ENCODE assay signal across 2 cellular contexts in the genomic region with DNA sequence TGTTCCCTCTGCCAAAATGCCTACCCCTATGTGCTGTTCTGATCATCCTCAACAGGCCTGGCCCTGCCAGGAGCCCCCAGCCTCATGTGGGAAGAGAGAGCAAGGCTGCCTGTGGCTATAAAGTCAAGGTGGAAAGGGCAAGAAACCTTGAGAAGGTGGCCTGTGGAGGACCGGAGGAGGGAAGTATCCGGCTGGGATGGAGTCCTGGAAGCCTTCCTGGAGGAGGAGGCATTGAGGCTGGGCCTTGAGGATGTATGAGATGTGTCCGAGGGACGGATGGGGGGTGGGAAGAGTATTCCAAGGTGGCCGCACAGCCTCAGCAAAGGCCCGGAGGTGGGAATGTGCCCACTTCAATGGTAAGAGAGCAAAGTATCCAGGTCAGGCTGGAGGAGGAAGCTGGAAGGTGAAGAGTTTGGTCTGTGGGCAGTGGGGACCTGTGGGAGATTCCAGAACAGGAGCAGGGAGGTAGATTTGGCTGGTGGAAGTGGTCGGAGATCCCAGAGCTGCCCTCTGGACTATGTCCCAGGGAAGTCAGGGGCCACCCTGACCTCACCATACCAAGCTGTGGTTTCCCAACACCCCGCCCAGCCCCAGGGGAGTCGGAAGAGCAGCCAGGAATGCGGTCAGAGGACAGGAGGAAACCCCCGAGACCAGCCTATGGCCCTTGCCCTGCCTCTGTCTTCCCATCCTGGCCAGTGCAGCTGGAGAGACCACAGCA.
A peak's percentile ranks its signal among the peaks of the same experiment; 100 is the strongest.
TF ChIP-seq lines count a peak whose summit lies in the region.

No MANE protein-coding gene starts in this region.

TF ChIP-seq in K562, 482 proteins besides CTCF, POLR2A, EP300 and RAD21:
- TF ChIP-seq KDM4B (IDR thresholded peaks at IDR 0.05; ENCODE audit: borderline replicate concordance in 2 of 2, low read depth in 1 of 2) (no peak), SMARCA5 (IDR thresholded peaks at IDR 0.05) (peak; percentile 73), PTBP1 (IDR thresholded peaks at IDR 0.05; ENCODE audit: low read depth, low read length) (peak; percentile 72; the same call in 1 of the 2 replicates), CHD4 (IDR thresholded peaks at IDR 0.05; ENCODE audit: insufficient read depth, insufficient replicate concordance, low read depth, low read length, poor library complexity, severe bottlenecking) (no peak), CEBPB (tag; IDR thresholded peaks at IDR 0.05) (no peak), ZNF436 (CRISPR knock-in tag; IDR thresholded peaks at IDR 0.05) (peak; percentile 69; the same call in 1 of the 2 replicates), RBM25 (IDR thresholded peaks at IDR 0.05; ENCODE audit: low read depth, low read length, severe bottlenecking) (peak; percentile 47), ZFP36 (IDR thresholded peaks at IDR 0.05; ENCODE audit: low read depth, low read length, partially characterized antibody) (peak; percentile 99), CBX1 (IDR thresholded peaks at IDR 0.05; ENCODE audit: low read depth) (0 out of 2 replicates have a peak, but pooled peaks have one; percentile 26), MCM2 (IDR thresholded peaks at IDR 0.05; ENCODE audit: low read depth) (no peak), BCOR (IDR thresholded peaks at IDR 0.05) (peak; percentile 73), GTF2A2 (tag; IDR thresholded peaks at IDR 0.05) (no peak), KDM1A (IDR thresholded peaks at IDR 0.05) (peak in 1 of 2 experiments; percentile 40; a peak in 1 of 4 replicates), ZSCAN29 (IDR thresholded peaks at IDR 0.05) (no peak)
- TF ChIP-seq, protein P1, sequence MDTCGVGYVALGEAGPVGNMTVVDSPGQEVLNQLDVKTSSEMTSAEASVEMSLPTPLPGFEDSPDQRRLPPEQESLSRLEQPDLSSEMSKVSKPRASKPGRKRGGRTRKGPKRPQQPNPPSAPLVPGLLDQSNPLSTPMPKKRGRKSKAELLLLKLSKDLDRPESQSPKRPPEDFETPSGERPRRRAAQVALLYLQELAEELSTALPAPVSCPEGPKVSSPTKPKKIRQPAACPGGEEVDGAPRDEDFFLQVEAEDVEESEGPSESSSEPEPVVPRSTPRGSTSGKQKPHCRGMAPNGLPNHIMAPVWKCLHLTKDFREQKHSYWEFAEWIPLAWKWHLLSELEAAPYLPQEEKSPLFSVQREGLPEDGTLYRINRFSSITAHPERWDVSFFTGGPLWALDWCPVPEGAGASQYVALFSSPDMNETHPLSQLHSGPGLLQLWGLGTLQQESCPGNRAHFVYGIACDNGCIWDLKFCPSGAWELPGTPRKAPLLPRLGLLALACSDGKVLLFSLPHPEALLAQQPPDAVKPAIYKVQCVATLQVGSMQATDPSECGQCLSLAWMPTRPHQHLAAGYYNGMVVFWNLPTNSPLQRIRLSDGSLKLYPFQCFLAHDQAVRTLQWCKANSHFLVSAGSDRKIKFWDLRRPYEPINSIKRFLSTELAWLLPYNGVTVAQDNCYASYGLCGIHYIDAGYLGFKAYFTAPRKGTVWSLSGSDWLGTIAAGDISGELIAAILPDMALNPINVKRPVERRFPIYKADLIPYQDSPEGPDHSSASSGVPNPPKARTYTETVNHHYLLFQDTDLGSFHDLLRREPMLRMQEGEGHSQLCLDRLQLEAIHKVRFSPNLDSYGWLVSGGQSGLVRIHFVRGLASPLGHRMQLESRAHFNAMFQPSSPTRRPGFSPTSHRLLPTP (IDR thresholded peaks at IDR 0.05; ENCODE audit: borderline replicate concordance, extremely low read depth, insufficient read length) = peak; percentile 40
- TF ChIP-seq, protein P2, sequence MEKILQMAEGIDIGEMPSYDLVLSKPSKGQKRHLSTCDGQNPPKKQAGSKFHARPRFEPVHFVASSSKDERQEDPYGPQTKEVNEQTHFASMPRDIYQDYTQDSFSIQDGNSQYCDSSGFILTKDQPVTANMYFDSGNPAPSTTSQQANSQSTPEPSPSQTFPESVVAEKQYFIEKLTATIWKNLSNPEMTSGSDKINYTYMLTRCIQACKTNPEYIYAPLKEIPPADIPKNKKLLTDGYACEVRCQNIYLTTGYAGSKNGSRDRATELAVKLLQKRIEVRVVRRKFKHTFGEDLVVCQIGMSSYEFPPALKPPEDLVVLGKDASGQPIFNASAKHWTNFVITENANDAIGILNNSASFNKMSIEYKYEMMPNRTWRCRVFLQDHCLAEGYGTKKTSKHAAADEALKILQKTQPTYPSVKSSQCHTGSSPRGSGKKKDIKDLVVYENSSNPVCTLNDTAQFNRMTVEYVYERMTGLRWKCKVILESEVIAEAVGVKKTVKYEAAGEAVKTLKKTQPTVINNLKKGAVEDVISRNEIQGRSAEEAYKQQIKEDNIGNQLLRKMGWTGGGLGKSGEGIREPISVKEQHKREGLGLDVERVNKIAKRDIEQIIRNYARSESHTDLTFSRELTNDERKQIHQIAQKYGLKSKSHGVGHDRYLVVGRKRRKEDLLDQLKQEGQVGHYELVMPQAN (IDR thresholded peaks at IDR 0.05; ENCODE audit: borderline replicate concordance) = no peak
- TF ChIP-seq, protein P3, sequence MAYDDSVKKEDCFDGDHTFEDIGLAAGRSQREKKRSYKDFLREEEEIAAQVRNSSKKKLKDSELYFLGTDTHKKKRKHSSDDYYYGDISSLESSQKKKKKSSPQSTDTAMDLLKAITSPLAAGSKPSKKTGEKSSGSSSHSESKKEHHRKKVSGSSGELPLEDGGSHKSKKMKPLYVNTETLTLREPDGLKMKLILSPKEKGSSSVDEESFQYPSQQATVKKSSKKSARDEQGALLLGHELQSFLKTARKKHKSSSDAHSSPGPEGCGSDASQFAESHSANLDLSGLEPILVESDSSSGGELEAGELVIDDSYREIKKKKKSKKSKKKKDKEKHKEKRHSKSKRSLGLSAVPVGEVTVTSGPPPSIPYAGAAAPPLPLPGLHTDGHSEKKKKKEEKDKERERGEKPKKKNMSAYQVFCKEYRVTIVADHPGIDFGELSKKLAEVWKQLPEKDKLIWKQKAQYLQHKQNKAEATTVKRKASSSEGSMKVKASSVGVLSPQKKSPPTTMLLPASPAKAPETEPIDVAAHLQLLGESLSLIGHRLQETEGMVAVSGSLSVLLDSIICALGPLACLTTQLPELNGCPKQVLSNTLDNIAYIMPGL (CRISPR knock-in tag; IDR thresholded peaks at IDR 0.05) = no peak

TF ChIP-seq in GM23338, 12 proteins besides CTCF, POLR2A, EP300 and RAD21:
- TF ChIP-seq CREB1 (CRISPR knock-in tag; IDR thresholded peaks at IDR 0.05; ENCODE audit: low read depth) = no peak
- TF ChIP-seq, protein P4, sequence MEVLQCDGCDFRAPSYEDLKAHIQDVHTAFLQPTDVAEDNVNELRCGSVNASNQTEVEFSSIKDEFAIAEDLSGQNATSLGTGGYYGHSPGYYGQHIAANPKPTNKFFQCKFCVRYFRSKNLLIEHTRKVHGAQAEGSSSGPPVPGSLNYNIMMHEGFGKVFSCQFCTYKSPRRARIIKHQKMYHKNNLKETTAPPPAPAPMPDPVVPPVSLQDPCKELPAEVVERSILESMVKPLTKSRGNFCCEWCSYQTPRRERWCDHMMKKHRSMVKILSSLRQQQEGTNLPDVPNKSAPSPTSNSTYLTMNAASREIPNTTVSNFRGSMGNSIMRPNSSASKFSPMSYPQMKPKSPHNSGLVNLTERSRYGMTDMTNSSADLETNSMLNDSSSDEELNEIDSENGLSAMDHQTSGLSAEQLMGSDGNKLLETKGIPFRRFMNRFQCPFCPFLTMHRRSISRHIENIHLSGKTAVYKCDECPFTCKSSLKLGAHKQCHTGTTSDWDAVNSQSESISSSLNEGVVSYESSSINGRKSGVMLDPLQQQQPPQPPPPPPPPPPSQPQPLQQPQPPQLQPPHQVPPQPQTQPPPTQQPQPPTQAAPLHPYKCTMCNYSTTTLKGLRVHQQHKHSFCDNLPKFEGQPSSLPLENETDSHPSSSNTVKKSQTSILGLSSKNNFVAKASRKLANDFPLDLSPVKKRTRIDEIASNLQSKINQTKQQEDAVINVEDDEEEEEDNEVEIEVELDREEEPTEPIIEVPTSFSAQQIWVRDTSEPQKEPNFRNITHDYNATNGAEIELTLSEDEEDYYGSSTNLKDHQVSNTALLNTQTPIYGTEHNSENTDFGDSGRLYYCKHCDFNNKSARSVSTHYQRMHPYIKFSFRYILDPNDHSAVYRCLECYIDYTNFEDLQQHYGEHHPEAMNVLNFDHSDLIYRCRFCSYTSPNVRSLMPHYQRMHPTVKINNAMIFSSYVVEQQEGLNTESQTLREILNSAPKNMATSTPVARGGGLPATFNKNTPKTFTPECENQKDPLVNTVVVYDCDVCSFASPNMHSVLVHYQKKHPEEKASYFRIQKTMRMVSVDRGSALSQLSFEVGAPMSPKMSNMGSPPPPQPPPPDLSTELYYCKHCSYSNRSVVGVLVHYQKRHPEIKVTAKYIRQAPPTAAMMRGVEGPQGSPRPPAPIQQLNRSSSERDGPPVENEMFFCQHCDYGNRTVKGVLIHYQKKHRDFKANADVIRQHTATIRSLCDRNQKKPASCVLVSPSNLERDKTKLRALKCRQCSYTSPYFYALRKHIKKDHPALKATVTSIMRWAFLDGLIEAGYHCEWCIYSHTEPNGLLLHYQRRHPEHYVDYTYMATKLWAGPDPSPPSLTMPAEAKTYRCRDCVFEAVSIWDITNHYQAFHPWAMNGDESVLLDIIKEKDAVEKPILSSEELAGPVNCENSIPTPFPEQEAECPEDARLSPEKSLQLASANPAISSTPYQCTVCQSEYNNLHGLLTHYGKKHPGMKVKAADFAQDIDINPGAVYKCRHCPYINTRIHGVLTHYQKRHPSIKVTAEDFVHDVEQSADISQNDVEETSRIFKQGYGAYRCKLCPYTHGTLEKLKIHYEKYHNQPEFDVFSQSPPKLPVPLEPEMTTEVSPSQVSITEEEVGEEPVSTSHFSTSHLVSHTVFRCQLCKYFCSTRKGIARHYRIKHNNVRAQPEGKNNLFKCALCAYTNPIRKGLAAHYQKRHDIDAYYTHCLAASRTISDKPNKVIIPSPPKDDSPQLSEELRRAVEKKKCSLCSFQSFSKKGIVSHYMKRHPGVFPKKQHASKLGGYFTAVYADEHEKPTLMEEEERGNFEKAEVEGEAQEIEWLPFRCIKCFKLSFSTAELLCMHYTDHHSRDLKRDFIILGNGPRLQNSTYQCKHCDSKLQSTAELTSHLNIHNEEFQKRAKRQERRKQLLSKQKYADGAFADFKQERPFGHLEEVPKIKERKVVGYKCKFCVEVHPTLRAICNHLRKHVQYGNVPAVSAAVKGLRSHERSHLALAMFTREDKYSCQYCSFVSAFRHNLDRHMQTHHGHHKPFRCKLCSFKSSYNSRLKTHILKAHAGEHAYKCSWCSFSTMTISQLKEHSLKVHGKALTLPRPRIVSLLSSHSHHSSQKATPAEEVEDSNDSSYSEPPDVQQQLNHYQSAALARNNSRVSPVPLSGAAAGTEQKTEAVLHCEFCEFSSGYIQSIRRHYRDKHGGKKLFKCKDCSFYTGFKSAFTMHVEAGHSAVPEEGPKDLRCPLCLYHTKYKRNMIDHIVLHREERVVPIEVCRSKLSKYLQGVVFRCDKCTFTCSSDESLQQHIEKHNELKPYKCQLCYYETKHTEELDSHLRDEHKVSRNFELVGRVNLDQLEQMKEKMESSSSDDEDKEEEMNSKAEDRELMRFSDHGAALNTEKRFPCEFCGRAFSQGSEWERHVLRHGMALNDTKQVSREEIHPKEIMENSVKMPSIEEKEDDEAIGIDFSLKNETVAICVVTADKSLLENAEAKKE (CRISPR knock-in tag; IDR thresholded peaks at IDR 0.05) = no peak
- TF ChIP-seq, protein P5, sequence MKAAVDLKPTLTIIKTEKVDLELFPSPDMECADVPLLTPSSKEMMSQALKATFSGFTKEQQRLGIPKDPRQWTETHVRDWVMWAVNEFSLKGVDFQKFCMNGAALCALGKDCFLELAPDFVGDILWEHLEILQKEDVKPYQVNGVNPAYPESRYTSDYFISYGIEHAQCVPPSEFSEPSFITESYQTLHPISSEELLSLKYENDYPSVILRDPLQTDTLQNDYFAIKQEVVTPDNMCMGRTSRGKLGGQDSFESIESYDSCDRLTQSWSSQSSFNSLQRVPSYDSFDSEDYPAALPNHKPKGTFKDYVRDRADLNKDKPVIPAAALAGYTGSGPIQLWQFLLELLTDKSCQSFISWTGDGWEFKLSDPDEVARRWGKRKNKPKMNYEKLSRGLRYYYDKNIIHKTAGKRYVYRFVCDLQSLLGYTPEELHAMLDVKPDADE (IDR thresholded peaks at IDR 0.05) = no peak
- TF ChIP-seq JUNB (IDR thresholded peaks at IDR 0.05; ENCODE audit: unreplicated experiment) = no peak
- TF ChIP-seq, protein P6, sequence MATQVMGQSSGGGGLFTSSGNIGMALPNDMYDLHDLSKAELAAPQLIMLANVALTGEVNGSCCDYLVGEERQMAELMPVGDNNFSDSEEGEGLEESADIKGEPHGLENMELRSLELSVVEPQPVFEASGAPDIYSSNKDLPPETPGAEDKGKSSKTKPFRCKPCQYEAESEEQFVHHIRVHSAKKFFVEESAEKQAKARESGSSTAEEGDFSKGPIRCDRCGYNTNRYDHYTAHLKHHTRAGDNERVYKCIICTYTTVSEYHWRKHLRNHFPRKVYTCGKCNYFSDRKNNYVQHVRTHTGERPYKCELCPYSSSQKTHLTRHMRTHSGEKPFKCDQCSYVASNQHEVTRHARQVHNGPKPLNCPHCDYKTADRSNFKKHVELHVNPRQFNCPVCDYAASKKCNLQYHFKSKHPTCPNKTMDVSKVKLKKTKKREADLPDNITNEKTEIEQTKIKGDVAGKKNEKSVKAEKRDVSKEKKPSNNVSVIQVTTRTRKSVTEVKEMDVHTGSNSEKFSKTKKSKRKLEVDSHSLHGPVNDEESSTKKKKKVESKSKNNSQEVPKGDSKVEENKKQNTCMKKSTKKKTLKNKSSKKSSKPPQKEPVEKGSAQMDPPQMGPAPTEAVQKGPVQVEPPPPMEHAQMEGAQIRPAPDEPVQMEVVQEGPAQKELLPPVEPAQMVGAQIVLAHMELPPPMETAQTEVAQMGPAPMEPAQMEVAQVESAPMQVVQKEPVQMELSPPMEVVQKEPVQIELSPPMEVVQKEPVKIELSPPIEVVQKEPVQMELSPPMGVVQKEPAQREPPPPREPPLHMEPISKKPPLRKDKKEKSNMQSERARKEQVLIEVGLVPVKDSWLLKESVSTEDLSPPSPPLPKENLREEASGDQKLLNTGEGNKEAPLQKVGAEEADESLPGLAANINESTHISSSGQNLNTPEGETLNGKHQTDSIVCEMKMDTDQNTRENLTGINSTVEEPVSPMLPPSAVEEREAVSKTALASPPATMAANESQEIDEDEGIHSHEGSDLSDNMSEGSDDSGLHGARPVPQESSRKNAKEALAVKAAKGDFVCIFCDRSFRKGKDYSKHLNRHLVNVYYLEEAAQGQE (IDR thresholded peaks at IDR 0.05; ENCODE audit: unreplicated experiment) = no peak
- TF ChIP-seq NANOG (IDR thresholded peaks at IDR 0.05; ENCODE audit: borderline replicate concordance) = no peak
- TF ChIP-seq ZNF114 (CRISPR knock-in tag; IDR thresholded peaks at IDR 0.05) = no peak
- no peak for TF ChIP-seq POLR2AphosphoS5 (IDR thresholded peaks at IDR 0.05; ENCODE audit: low read depth)
- TF ChIP-seq STAT1 (IDR thresholded peaks at IDR 0.05; ENCODE audit: unreplicated experiment) = no peak
- TF ChIP-seq EZH2phosphoT487 (IDR thresholded peaks at IDR 0.05; ENCODE audit: unreplicated experiment) = no peak
- TF ChIP-seq EZH2 (IDR thresholded peaks at IDR 0.05; ENCODE audit: low read depth, unreplicated experiment) = no peak
- TF ChIP-seq ZNF331 (CRISPR knock-in tag; IDR thresholded peaks at IDR 0.05; ENCODE audit: low read depth) = no peak
